Comparison of ENCODE assay signal across 1 cellular context in the genomic region with DNA sequence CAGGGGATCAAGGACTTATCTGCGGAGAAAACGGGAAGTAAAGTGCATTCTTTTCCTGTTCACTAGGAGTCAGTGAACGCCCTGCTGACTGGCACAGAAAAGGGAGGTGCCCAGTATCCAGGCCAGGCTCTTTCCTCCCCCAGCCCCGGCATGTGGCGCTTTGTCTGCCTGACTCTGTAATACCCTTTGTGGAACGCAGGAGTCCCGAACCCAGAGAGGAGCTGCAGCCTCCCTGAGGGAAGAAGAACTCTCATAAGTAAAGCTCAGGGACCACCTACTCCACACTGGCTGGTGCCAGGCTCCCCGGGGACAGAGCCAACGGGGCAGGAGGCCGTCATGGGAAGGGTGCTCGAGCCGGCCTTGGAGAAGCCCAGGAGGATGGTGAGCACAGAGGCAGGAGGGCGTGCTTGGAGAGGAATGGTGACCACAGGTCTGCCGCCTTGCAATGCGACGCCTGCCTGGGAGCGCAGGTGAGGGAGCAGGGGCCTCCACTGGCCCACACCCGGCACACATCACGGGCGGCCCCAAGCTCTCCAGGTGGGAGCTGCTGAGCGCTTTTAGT.
TF ChIP-seq lines count a peak whose summit lies in the region.

No MANE protein-coding gene starts in this region.

TF ChIP-seq in H1, 55 proteins besides CTCF, POLR2A, EP300 and RAD21 (continued from another document):
- TF ChIP-seq, protein P1, sequence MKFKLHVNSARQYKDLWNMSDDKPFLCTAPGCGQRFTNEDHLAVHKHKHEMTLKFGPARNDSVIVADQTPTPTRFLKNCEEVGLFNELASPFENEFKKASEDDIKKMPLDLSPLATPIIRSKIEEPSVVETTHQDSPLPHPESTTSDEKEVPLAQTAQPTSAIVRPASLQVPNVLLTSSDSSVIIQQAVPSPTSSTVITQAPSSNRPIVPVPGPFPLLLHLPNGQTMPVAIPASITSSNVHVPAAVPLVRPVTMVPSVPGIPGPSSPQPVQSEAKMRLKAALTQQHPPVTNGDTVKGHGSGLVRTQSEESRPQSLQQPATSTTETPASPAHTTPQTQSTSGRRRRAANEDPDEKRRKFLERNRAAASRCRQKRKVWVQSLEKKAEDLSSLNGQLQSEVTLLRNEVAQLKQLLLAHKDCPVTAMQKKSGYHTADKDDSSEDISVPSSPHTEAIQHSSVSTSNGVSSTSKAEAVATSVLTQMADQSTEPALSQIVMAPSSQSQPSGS (IDR thresholded peaks at IDR 0.05; ENCODE audit: low read length): no peak
- no peak for TF ChIP-seq CBX5 (IDR thresholded peaks at IDR 0.05; ENCODE audit: low read depth, low read length)
- no peak for TF ChIP-seq SP1 (IDR thresholded peaks at IDR 0.05; ENCODE audit: low read depth, low read length)
- no peak for TF ChIP-seq SIN3A (conservative IDR thresholded peaks at IDR 0.05 in 1 of 2, IDR thresholded peaks at IDR 0.05 in 1 of 2; ENCODE audit: low read depth in 1 of 2, low read length in 2 of 2)
- TF ChIP-seq GTF2F1 (IDR thresholded peaks at IDR 0.05; ENCODE audit: borderline replicate concordance, low read depth, low read length): no peak
- TF ChIP-seq SIRT6 (IDR thresholded peaks at IDR 0.05; ENCODE audit: low read length): no peak
- TF ChIP-seq CHD2 (IDR thresholded peaks at IDR 0.05; ENCODE audit: low read length): no peak
- TF ChIP-seq NRF1 (IDR thresholded peaks at IDR 0.05; ENCODE audit: low read depth, low read length): no peak
- no peak for TF ChIP-seq EGR1 (IDR thresholded peaks at IDR 0.05; ENCODE audit: borderline replicate concordance, low read depth, low read length)
- TF ChIP-seq BCL11A (IDR thresholded peaks at IDR 0.05; ENCODE audit: low read depth in 2 of 2, low read length in 2 of 2): no peak
- no peak for TF ChIP-seq RXRA (IDR thresholded peaks at IDR 0.05; ENCODE audit: insufficient read depth, low read depth, low read length)
- TF ChIP-seq, protein P2, sequence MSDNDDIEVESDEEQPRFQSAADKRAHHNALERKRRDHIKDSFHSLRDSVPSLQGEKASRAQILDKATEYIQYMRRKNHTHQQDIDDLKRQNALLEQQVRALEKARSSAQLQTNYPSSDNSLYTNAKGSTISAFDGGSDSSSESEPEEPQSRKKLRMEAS (IDR thresholded peaks at IDR 0.05): no peak
- no peak for TF ChIP-seq NANOG (IDR thresholded peaks at IDR 0.05; ENCODE audit: insufficient read depth, low read depth, low read length, poor library complexity, severe bottlenecking)
- TF ChIP-seq, protein P3, sequence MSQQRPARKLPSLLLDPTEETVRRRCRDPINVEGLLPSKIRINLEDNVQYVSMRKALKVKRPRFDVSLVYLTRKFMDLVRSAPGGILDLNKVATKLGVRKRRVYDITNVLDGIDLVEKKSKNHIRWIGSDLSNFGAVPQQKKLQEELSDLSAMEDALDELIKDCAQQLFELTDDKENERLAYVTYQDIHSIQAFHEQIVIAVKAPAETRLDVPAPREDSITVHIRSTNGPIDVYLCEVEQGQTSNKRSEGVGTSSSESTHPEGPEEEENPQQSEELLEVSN (IDR thresholded peaks at IDR 0.05): no peak
- TF ChIP-seq MAFK (IDR thresholded peaks at IDR 0.05; ENCODE audit: low read depth, low read length): no peak
- no peak for TF ChIP-seq KDM4A (IDR thresholded peaks at IDR 0.05; ENCODE audit: low read depth, low read length, severe bottlenecking)
- no peak for TF ChIP-seq ASH2L (IDR thresholded peaks at IDR 0.05; ENCODE audit: low read length)
